9 cellular contexts compared by ENCODE assay signal in genomic region chr10:35339946-35340345, GRCh38. TPM values are rescaled to one million over a fixed set of nuclear protein-coding genes. Genes with fewer than 3 reads are reported as not detected.
DNase-seq lines count a peak whose midpoint lies in the region; ATAC-seq and TF ChIP-seq lines count a peak whose summit lies in the region.
"Had no signal": no experiment of that assay in that cellular context is flagged by ENCODE, and none has a peak within 500 bp of the region (broad histone marks: within the 10 kb centered on the region; RNA-seq: fewer than 3 reads in every experiment).

No MANE protein-coding gene starts in this region.

- H2AFZ ChIP-seq in neural progenitor cell (replicated peaks) = no peak overlapping the region

- no peak overlapping the region for H3K4me2 ChIP-seq in neural progenitor cell

- no peaks in the 10 kb centered on the region for H3K27me3 ChIP-seq in neural progenitor cell

- no peak overlapping the region for H3K9ac ChIP-seq in neural progenitor cell

- peak; percentile 31 for ATAC-seq in GM18511 (IDR thresholded peaks at IDR 0.05; ENCODE audit: unreplicated experiment)
- peak; percentile 34 for ATAC-seq in GM21528 (IDR thresholded peaks at IDR 0.05; ENCODE audit: low FRiP score, unreplicated experiment)
- ATAC-seq in HG03520 (IDR thresholded peaks at IDR 0.05; ENCODE audit: unreplicated experiment) = peak; percentile 54
- ATAC-seq in esophagus mucosa = peak; percentile 34
- ATAC-seq in left lobe of liver = no peak

- no peaks in the 10 kb centered on the region for H3F3A ChIP-seq in neural progenitor cell (ENCODE audit: low read depth)

- peaks cover 19% of the 10 kb centered on the region for H3K4me1 ChIP-seq in neural progenitor cell

- no peak overlapping the region for H3K4me3 Mint-ChIP-seq in neural progenitor cell

- H3K79me2 ChIP-seq in neural progenitor cell (ENCODE audit: low read depth) = peaks cover 92% of the 10 kb centered on the region

- no peaks in the 10 kb centered on the region for H3K9me3 Mint-ChIP-seq in neural progenitor cell

- H3K9me3 ChIP-seq in neural progenitor cell (ENCODE audit: low read depth) = no peaks in the 10 kb centered on the region

- no peak overlapping the region for H3K4me3 ChIP-seq in neural progenitor cell

- in situ Hi-C loops in ACHN (cut with HindIII; ENCODE audit: low pct_ligation_motif_present, low pct_unique_long_range_greater_than_20kb, low sequenced_read_pairs) = no loop called here

- peaks cover 74% of the 10 kb centered on the region for H4K20me1 ChIP-seq in neural progenitor cell (ENCODE audit: low read depth)

- H3K27ac ChIP-seq in neural progenitor cell = no peak overlapping the region

- TF ChIP-seq CTCF in neural progenitor cell (IDR thresholded peaks at IDR 0.05) = no peak

- H3K4me1 Mint-ChIP-seq in neural progenitor cell = peaks cover 34% of the 10 kb centered on the region

- H3K27ac Mint-ChIP-seq in neural progenitor cell = no peak overlapping the region

- no peaks in the 10 kb centered on the region for H3K36me3 ChIP-seq in neural progenitor cell

- peaks cover 3% of the 10 kb centered on the region for H3K27me3 Mint-ChIP-seq in neural progenitor cell (ENCODE audit: insufficient read depth, low read depth)

- H3K36me3 Mint-ChIP-seq in neural progenitor cell = peaks cover 1% of the 10 kb centered on the region

- DNase-seq in left lobe of liver (ENCODE audit: low spot score) (no peak), iPS-NIHi11 (ENCODE audit: low spot score) (no peak), ACHN (no peak), neural progenitor cell (ENCODE audit: low spot score) (no peak)
- DNase-seq: cortex of kidney had no signal

RNA-seq across cellular contexts. Expression of gene CCNY, which starts 3.6 kb away (rescaled TPM):
- total RNA-seq in esophagus mucosa (44.8 TPM), left lobe of liver (48.4 TPM), neural progenitor cell (ENCODE audit: low replicate concordance) (43.0 and 46.7 TPM in 2 replicates)
